In the genomic region with DNA sequence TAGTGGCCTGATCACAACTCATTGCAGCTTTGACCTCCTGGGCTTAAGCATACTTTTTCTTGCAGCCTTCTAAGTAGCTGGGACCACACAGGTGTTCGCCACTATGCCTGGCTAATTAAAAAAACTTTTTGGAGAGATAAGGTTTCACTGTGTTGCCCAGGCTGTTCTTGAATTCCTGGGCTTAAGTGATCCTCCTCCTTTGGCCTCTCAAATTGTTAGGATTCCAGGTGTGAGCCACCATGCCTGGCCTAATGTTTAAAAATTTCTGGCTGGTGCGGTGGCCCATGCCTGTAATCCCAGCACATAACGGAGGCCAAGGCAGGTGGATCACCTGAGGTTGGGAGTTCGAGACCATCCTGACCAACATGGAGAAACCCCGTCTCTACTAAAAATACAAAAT, we compare ENCODE assay signal across 15 cellular contexts. TPM values are rescaled to one million over a fixed set of nuclear protein-coding genes. Genes with fewer than 3 reads are reported as not detected.
DNase-seq lines count a peak whose midpoint lies in the region; ATAC-seq, FAIRE-seq and TF ChIP-seq lines count a peak whose summit lies in the region.
"Had no signal": no experiment of that assay in that cellular context is flagged by ENCODE, and none has a peak within 500 bp of the region (broad histone marks: within the 10 kb centered on the region; RNA-seq: fewer than 3 reads in every experiment).

No MANE protein-coding gene starts in this region.

- no peak overlapping the region for H2AK5ac ChIP-seq in H1 (ENCODE audit: low read depth, low read length)

- H3K27ac ChIP-seq in H1 (ENCODE audit: low read depth, low read length) (no peak overlapping the region), endodermal cell (ENCODE audit: low read depth, low read length) (no peak overlapping the region), spleen (no peak overlapping the region)
- H3K27ac ChIP-seq: 22Rv1, BLaER1 had no signal

- no peak overlapping the region for H3K56ac ChIP-seq in H1 (replicated peaks; ENCODE audit: insufficient read length, low read depth, low read length)

- H3K4me2 ChIP-seq in H1 (ENCODE audit: insufficient read depth in 1 of 2, low read depth in 2 of 2, low read length in 2 of 2), result no peak overlapping the region
- H3K4me2 ChIP-seq: BLaER1 had no signal

- H3K4ac ChIP-seq in H1 (replicated peaks; ENCODE audit: insufficient read length, low read depth, low read length), result no peak overlapping the region

- H3K18ac ChIP-seq in H1 (ENCODE audit: extremely low read depth, low read length), result no peak overlapping the region

- no peak overlapping the region for H3K4me3 ChIP-seq in H1 (ENCODE audit: extremely low read depth in 1 of 4, insufficient read depth in 2 of 4, low read depth in 3 of 4, low read length in 4 of 4)
- no peak overlapping the region for H3K4me3 ChIP-seq in endodermal cell (ENCODE audit: low read length)
- H3K4me3 ChIP-seq in spleen, result no peak overlapping the region
- H3K4me3 ChIP-seq: BLaER1 had no signal

- TF ChIP-seq EP300 in H1 (IDR thresholded peaks at IDR 0.05; ENCODE audit: borderline replicate concordance in 1 of 2, low read depth in 2 of 2, low read length in 2 of 2), result no peak

- TF ChIP-seq CTCF in H1 (IDR thresholded peaks at IDR 0.05; ENCODE audit: control extremely low read depth in 1 of 3, insufficient read depth in 1 of 3, low read depth in 1 of 3, low read length in 3 of 3) (no peak), endodermal cell (conservative IDR thresholded peaks at IDR 0.05) (no peak), spleen (IDR thresholded peaks at IDR 0.05 in 8 of 11, conservative IDR thresholded peaks at IDR 0.05 in 3 of 11) (no peak)

- ATAC-seq in activated CD8-positive, alpha-beta memory T cell treated with anti-CD3 and anti-CD28 coated beads, Interleukin-2, amount 10 ng/mL, durations not matched to agents 7 days and 5 days, result no peak
- ATAC-seq in stimulated activated effector memory CD8-positive, alpha-beta T cell treated with anti-CD3 and anti-CD28 coated beads, Interleukin-12 subunit alpha, Interleukin-12 subunit beta, amount 100 ng/mL, for 72 hours, result no peak
- ATAC-seq: HCT116 had no signal

- no peak overlapping the region for H3K23ac ChIP-seq in H1 (ENCODE audit: insufficient read length)

- TF ChIP-seq POLR2A in H1 (IDR thresholded peaks at IDR 0.05; ENCODE audit: control extremely low read depth in 1 of 2, low read depth in 2 of 2, low read length in 2 of 2) (no peak), spleen (IDR thresholded peaks at IDR 0.05) (no peak)

- DNase-seq in activated CD8-positive, alpha-beta memory T cell treated with anti-CD3 and anti-CD28 coated beads for 24 hours, result peak; percentile 28
- no peak for DNase-seq in activated CD8-positive, alpha-beta memory T cell treated with anti-CD3 and anti-CD28 coated beads, Interleukin-2, amount 10 ng/mL, durations not matched to agents 7 days and 5 days
- DNase-seq in H1 (ENCODE audit: low read depth in 1 of 2, low spot score in 2 of 2) (no peak), mesenteric fat pad (ENCODE audit: low spot score) (peak; percentile 37), endodermal cell (no peak), spleen (no peak), NCI-H2029 (lab: John Stamatoyannopoulos, UW) (no peak)
- no peak for DNase-seq in stimulated activated effector memory CD8-positive, alpha-beta T cell treated with anti-CD3 and anti-CD28 coated beads, Interleukin-12 subunit alpha, Interleukin-12 subunit beta, amount 100 ng/mL, for 72 hours (ENCODE audit: low spot score in 2 of 2)
- DNase-seq: Caco-2; CD8-positive, alpha-beta memory T cell; GDM1 had no signal

- FAIRE-seq in H1 (lab: Jason Lieb, UNC), result no peak
- FAIRE-seq: H54 had no signal

- H2BK20ac ChIP-seq in H1 (ENCODE audit: low read length), result no peak overlapping the region

- H3K27ac Mint-ChIP-seq in activated CD8-positive, alpha-beta memory T cell treated with anti-CD3 and anti-CD28 coated beads, Interleukin-2, amount 10 ng/mL, durations not matched to agents 7 days and 5 days, result no peak overlapping the region
- peak overlapping the region; percentile 46 for H3K27ac Mint-ChIP-seq in stimulated activated effector memory CD8-positive, alpha-beta T cell treated with anti-CD3 and anti-CD28 coated beads, Interleukin-12 subunit alpha, Interleukin-12 subunit beta, amount 100 ng/mL, for 72 hours
- H3K27ac Mint-ChIP-seq in endodermal cell, result no peak overlapping the region

- no peak overlapping the region for H4K5ac ChIP-seq in H1 (ENCODE audit: insufficient read length, low read depth, low read length)

- peaks cover 28% of the 10 kb centered on the region for H3K36me3 Mint-ChIP-seq in activated CD8-positive, alpha-beta memory T cell treated with anti-CD3 and anti-CD28 coated beads, Interleukin-2, amount 10 ng/mL, durations not matched to agents 7 days and 5 days
- peaks cover 77% of the 10 kb centered on the region for H3K36me3 Mint-ChIP-seq in stimulated activated effector memory CD8-positive, alpha-beta T cell treated with anti-CD3 and anti-CD28 coated beads, Interleukin-12 subunit alpha, Interleukin-12 subunit beta, amount 100 ng/mL, for 72 hours
- H3K36me3 Mint-ChIP-seq in endodermal cell (ENCODE audit: low read depth), result peaks cover 51% of the 10 kb centered on the region

- POLR2A ChIA-PET in H1 (lab: Charles Lee; ENCODE audit: partially characterized antibody), result interaction anchor here (1.5 to 18.9 kb wide), 5 partner anchors 9 to 113 kb away, joined by 5 to 369 read pairs (median 36); a partner anchor contains a TSS

- peaks cover 11% of the 10 kb centered on the region for H3K4me1 Mint-ChIP-seq in activated CD8-positive, alpha-beta memory T cell treated with anti-CD3 and anti-CD28 coated beads, Interleukin-2, amount 10 ng/mL, durations not matched to agents 7 days and 5 days
- H3K4me1 Mint-ChIP-seq in stimulated activated effector memory CD8-positive, alpha-beta T cell treated with anti-CD3 and anti-CD28 coated beads, Interleukin-12 subunit alpha, Interleukin-12 subunit beta, amount 100 ng/mL, for 72 hours, result peaks cover 20% of the 10 kb centered on the region
- peaks cover 3% of the 10 kb centered on the region for H3K4me1 Mint-ChIP-seq in endodermal cell

- no peak overlapping the region for H3K14ac ChIP-seq in H1 (ENCODE audit: insufficient read length)

- H3K9ac ChIP-seq in H1 (replicated peaks in 1 of 4; ENCODE audit: extremely low read depth in 1 of 4, low read depth in 3 of 4, low read length in 3 of 4) (no peak overlapping the region), endodermal cell (ENCODE audit: extremely low read depth, low read length, poor library complexity, severe bottlenecking) (no peak overlapping the region)
- H3K9ac ChIP-seq: BLaER1 had no signal

- H3K9me3 ChIP-seq in H1 (ENCODE audit: insufficient read depth in 2 of 2, low read depth in 1 of 2, low read length in 1 of 2), result no peaks in the 10 kb centered on the region
- no peaks in the 10 kb centered on the region for H3K9me3 ChIP-seq in endodermal cell (ENCODE audit: control insufficient read depth, low read length)
- H3K9me3 ChIP-seq in spleen, result no peaks in the 10 kb centered on the region
- H3K9me3 ChIP-seq: BLaER1, Caco-2 had no signal

- CTCF ChIA-PET in activated CD8-positive, alpha-beta memory T cell treated with anti-CD3 and anti-CD28 coated beads, Interleukin-2, amount 10 ng/mL, durations not matched to agents 7 days and 5 days (lab: Charles Lee), result interaction anchor here (0.7 kb wide), 1 partner anchor 436 kb away, joined by 3 read pairs; no protein-coding TSS in a partner anchor
- CTCF ChIA-PET in H1 (lab: Charles Lee; ENCODE audit: partially characterized antibody), result interaction anchor here (0.6 to 3.2 kb wide), 3 partner anchors 14 to 116 kb away, joined by 3 to 13 read pairs (median 3); no protein-coding TSS in a partner anchor

- H3K27me3 Mint-ChIP-seq in activated CD8-positive, alpha-beta memory T cell treated with anti-CD3 and anti-CD28 coated beads, Interleukin-2, amount 10 ng/mL, durations not matched to agents 7 days and 5 days, result no peaks in the 10 kb centered on the region
- H3K27me3 Mint-ChIP-seq in endodermal cell (ENCODE audit: insufficient read depth), result no peaks in the 10 kb centered on the region
- H3K27me3 Mint-ChIP-seq: CD8-positive, alpha-beta memory T cell had no signal

- no peak overlapping the region for H2BK15ac ChIP-seq in H1 (ENCODE audit: low read length)

- H2BK5ac ChIP-seq in H1 (ENCODE audit: low read depth, low read length), result no peak overlapping the region

- peaks cover 39 to 99% of the 10 kb centered on the region in 2 experiments for H3K79me2 ChIP-seq in H1 (ENCODE audit: control insufficient read depth in 1 of 2, insufficient read depth in 2 of 2, low read length in 2 of 2)

- H4K20me1 ChIP-seq in H1 (replicated peaks in 1 of 2; ENCODE audit: control insufficient read depth in 1 of 2, insufficient read depth in 2 of 2, low read length in 2 of 2), result peaks cover 28 to 29% of the 10 kb centered on the region in 2 experiments

- H3K4me3 Mint-ChIP-seq in activated CD8-positive, alpha-beta memory T cell treated with anti-CD3 and anti-CD28 coated beads, Interleukin-2, amount 10 ng/mL, durations not matched to agents 7 days and 5 days, result no peak overlapping the region
- no peak overlapping the region for H3K4me3 Mint-ChIP-seq in stimulated activated effector memory CD8-positive, alpha-beta T cell treated with anti-CD3 and anti-CD28 coated beads, Interleukin-12 subunit alpha, Interleukin-12 subunit beta, amount 100 ng/mL, for 72 hours
- H3K4me3 Mint-ChIP-seq in endodermal cell, result no peak overlapping the region
- H3K4me3 Mint-ChIP-seq: CD8-positive, alpha-beta memory T cell had no signal

- no peak overlapping the region for H2AFZ ChIP-seq in H1 (ENCODE audit: low read length)

- H3K27me3 ChIP-seq in H1 (replicated peaks in 1 of 4; ENCODE audit: control insufficient read depth in 3 of 4, extremely low read depth in 1 of 4, insufficient read depth in 3 of 4, low read length in 3 of 4) (no peaks in the 10 kb centered on the region), endodermal cell (ENCODE audit: control insufficient read depth, insufficient read depth, low read length, poor library complexity, severe bottlenecking) (no peaks in the 10 kb centered on the region), spleen (replicated peaks in 1 of 7) (no peaks in the 10 kb centered on the region)
- H3K27me3 ChIP-seq: BLaER1 had no signal

- H3K79me1 ChIP-seq in H1 (ENCODE audit: low read depth, low read length), result peaks cover 5% of the 10 kb centered on the region

- no peak overlapping the region for H4K8ac ChIP-seq in H1 (ENCODE audit: extremely low read depth, insufficient read depth, low read length)

- intact Hi-C loops in spleen (cut with DNase I; ENCODE audit: low total_unique reads), result no loop called here

- H3K23me2 ChIP-seq in H1 (ENCODE audit: low read depth, low read length), result no peaks in the 10 kb centered on the region

- H3K4me1 ChIP-seq in H1 (replicated peaks in 1 of 4; ENCODE audit: control insufficient read depth in 3 of 4, insufficient read depth in 4 of 4, low read length in 3 of 4) (peaks cover 0 to 2% (median under 1%) of the 10 kb centered on the region in 4 experiments; a peak in 2 of 7 replicates), endodermal cell (ENCODE audit: control insufficient read depth, insufficient read depth, low read length) (no peaks in the 10 kb centered on the region), spleen (peaks cover 11 to 94% (median 43%) of the 10 kb centered on the region in 6 donors)
- H3K4me1 ChIP-seq: BLaER1, Caco-2 had no signal

- no peak overlapping the region for H2BK12ac ChIP-seq in H1 (ENCODE audit: low read depth, low read length)

- no peak overlapping the region for H4K91ac ChIP-seq in H1 (replicated peaks; ENCODE audit: insufficient read length, low read length)

- 87% methylated on average over 5 of the region's 5 CpGs; no CpG with 5 or more reads in 1 of the 2 experiments for WGBS in H1 (ENCODE audit: extremely low coverage in 1 of 2, insufficient coverage in 1 of 2, insufficient read length in 1 of 2, insufficient replicate concordance in 2 of 2, low coverage in 1 of 2, low lambda C conversion rate in 2 of 2, missing lambda C conversion rate in 1 of 2), 2 experiments
- WGBS in endodermal cell (ENCODE audit: insufficient coverage in 1 of 2, insufficient read length in 1 of 2), 2 experiments, result 92 to 93% methylated on average over 5 of the region's 5 CpGs
- WGBS in spleen, 5 donors, result 95 to 99% (median 97%) methylated on average over 5 of the region's 5 CpGs

- H3K36me3 ChIP-seq in H1 (ENCODE audit: control insufficient read depth in 2 of 4, insufficient read depth in 4 of 4, low read length in 3 of 4) (peaks cover 3 to 51% (median 5%) of the 10 kb centered on the region in 4 experiments; a peak in 4 of 8 replicates), endodermal cell (ENCODE audit: control insufficient read depth, insufficient read depth, low read length) (peaks cover 77% of the 10 kb centered on the region), spleen (peaks cover 0 to 93% (median 14%) of the 10 kb centered on the region in 6 donors)

- H3K9me3 Mint-ChIP-seq in activated CD8-positive, alpha-beta memory T cell treated with anti-CD3 and anti-CD28 coated beads, Interleukin-2, amount 10 ng/mL, durations not matched to agents 7 days and 5 days (ENCODE audit: low read depth), result no peaks in the 10 kb centered on the region
- H3K9me3 Mint-ChIP-seq in stimulated activated effector memory CD8-positive, alpha-beta T cell treated with anti-CD3 and anti-CD28 coated beads, Interleukin-12 subunit alpha, Interleukin-12 subunit beta, amount 100 ng/mL, for 72 hours, result no peaks in the 10 kb centered on the region
- no peaks in the 10 kb centered on the region for H3K9me3 Mint-ChIP-seq in endodermal cell
- H3K9me3 Mint-ChIP-seq: CD8-positive, alpha-beta memory T cell had no signal

- TF ChIP-seq RAD21 in H1 (IDR thresholded peaks at IDR 0.05 in 1 of 2, conservative IDR thresholded peaks at IDR 0.05 in 1 of 2; ENCODE audit: low read depth in 2 of 2, low read length in 2 of 2), result no peak

- no peak overlapping the region for H2BK120ac ChIP-seq in H1 (replicated peaks; ENCODE audit: low read depth, low read length)

RNA-seq across cellular contexts. Expression of a gene that starts 24.4 kb away (rescaled TPM):
- total RNA-seq in activated CD8-positive, alpha-beta memory T cell treated with anti-CD3 and anti-CD28 coated beads, Interleukin-2, amount 10 ng/mL, durations not matched to agents 7 days and 5 days, result 10 to 100 TPM; 65.0 to 81.8 TPM
- total RNA-seq in H1 (2021; fragmentation: NEBNext Ultra II Directional; extraction: Animal tissue kit (Norgen Biotek cat#: 25700)), result 159 and 164 TPM in 2 replicates
- 101 and 128 TPM in 2 replicates for polyA plus RNA-seq in H1 (2011; rRNA removed)
- 129 TPM for polyA plus RNA-seq in H1 (2011; cell fraction: cytosol; rRNA removed)
- polyA plus RNA-seq in H1 (2011; cell fraction: nucleus; rRNA removed), result 112 TPM
- 109 to 132 TPM (median 128 TPM) in 4 replicates for polyA plus RNA-seq in H1 (2012, experiment 1 of 2)
- polyA plus RNA-seq in H1 (2012, experiment 2 of 2), result 24.3 TPM
- 108 TPM for polyA plus RNA-seq in H1 (2013, experiment 1 of 2)
- 102 TPM for polyA plus RNA-seq in H1 (2013, experiment 2 of 2)
- 268 and 387 TPM in 2 replicates for polyA minus RNA-seq in H1 (2011; rRNA and poly(A)+ RNA removed)
- polyA minus RNA-seq in H1 (2011; cell fraction: cytosol; rRNA and poly(A)+ RNA removed), result 130 TPM
- polyA minus RNA-seq in H1 (2011; cell fraction: nucleus; rRNA and poly(A)+ RNA removed), result 132 TPM
- total RNA-seq in mesenteric fat pad, result 65.5 TPM
- 100 to 1,000 TPM; 113 to 116 TPM for total RNA-seq in endodermal cell
- polyA plus RNA-seq in endodermal cell (2013, experiment 1 of 2), result 96.2 TPM
- polyA plus RNA-seq in endodermal cell (2013, experiment 2 of 2), result 89.3 TPM
- 10 to 100 TPM; 52.7 to 67.5 (median 58.0) TPM for total RNA-seq in spleen
- 10 to 100 TPM; 31.4 to 40.1 (median 31.6) TPM for polyA plus RNA-seq in spleen

RNA-seq across cellular contexts. Expression of a gene that starts 50.8 kb away (rescaled TPM):
- not detected for total RNA-seq in activated CD8-positive, alpha-beta memory T cell treated with anti-CD3 and anti-CD28 coated beads, Interleukin-2, amount 10 ng/mL, durations not matched to agents 7 days and 5 days
- total RNA-seq in H1 (2021; fragmentation: NEBNext Ultra II Directional; extraction: Animal tissue kit (Norgen Biotek cat#: 25700)), result 3.3 and 3.7 TPM in 2 replicates
- 2.5 and 2.6 TPM in 2 replicates for polyA plus RNA-seq in H1 (2011; rRNA removed)
- 1.6 TPM for polyA plus RNA-seq in H1 (2011; cell fraction: cytosol; rRNA removed)
- 3.5 TPM for polyA plus RNA-seq in H1 (2011; cell fraction: nucleus; rRNA removed)
- polyA plus RNA-seq in H1 (2012, experiment 1 of 2), result 1.6 to 1.9 TPM (median 1.7 TPM) in 4 replicates
- 1.0 TPM for polyA plus RNA-seq in H1 (2012, experiment 2 of 2)
- polyA plus RNA-seq in H1 (2013, experiment 1 of 2), result 1.3 TPM
- polyA plus RNA-seq in H1 (2013, experiment 2 of 2), result 1.5 TPM
- 7.7 and 9.9 TPM in 2 replicates for polyA minus RNA-seq in H1 (2011; rRNA and poly(A)+ RNA removed)
- polyA minus RNA-seq in H1 (2011; cell fraction: cytosol; rRNA and poly(A)+ RNA removed), result 2.9 TPM
- polyA minus RNA-seq in H1 (2011; cell fraction: nucleus; rRNA and poly(A)+ RNA removed), result 2.4 TPM
- total RNA-seq in mesenteric fat pad, result not detected
- total RNA-seq in endodermal cell, result under 1 TPM; 0.55 to 0.75 TPM
- 0.39 TPM for polyA plus RNA-seq in endodermal cell (2013, experiment 1 of 2)
- 0.75 TPM for polyA plus RNA-seq in endodermal cell (2013, experiment 2 of 2)
- total RNA-seq in spleen, result not detected
- not detected for polyA plus RNA-seq in spleen
- total RNA-seq: CD8-positive, alpha-beta memory T cell had no signal

Comparison
In these comparisons a context has a peak if more than half of its experiments do, and no peak if none do; other contexts are left out.
1. DNase-seq: peak in activated CD8-positive, alpha-beta memory T cell treated with anti-CD3 and anti-CD28 coated beads for 24 hours (single experiment) and mesenteric fat pad (single experiment); none in activated CD8-positive, alpha-beta memory T cell treated with anti-CD3 and anti-CD28 coated beads, Interleukin-2, amount 10 ng/mL, durations not matched to agents 7 days and 5 days (single experiment), H1 (0 of 2), stimulated activated effector memory CD8-positive, alpha-beta T cell treated with anti-CD3 and anti-CD28 coated beads, Interleukin-12 subunit alpha, Interleukin-12 subunit beta, amount 100 ng/mL, for 72 hours (0 of 2), endodermal cell (single experiment), spleen (single experiment) and NCI-H2029 (single experiment).